In genomic region chr11:65541093-65542010, GRCh38 we compare ENCODE assay signal across 8 cellular contexts. TPM values are rescaled to one million over a fixed set of nuclear protein-coding genes. Genes with fewer than 3 reads are reported as not detected.
DNase-seq lines count a peak whose midpoint lies in the region; ATAC-seq and TF ChIP-seq lines count a peak whose summit lies in the region.

No MANE protein-coding gene starts in this region.

- H3K27ac Mint-ChIP-seq in IgD-negative memory B cell (peak overlapping the region; percentile 85 to 96 (median 93)), naive B cell (peak overlapping the region; percentile 91 to 99 (median 96))
- H3K27ac Mint-ChIP-seq in central memory CD8-positive, alpha-beta T cell (ENCODE audit: low read depth): peak overlapping the region; percentile 0

- H3K27me3 ChIP-seq in SJCRH30: no peaks in the 10 kb centered on the region

- no peaks in the 10 kb centered on the region for H3K27me3 Mint-ChIP-seq in IgD-negative memory B cell
- H3K27me3 Mint-ChIP-seq in central memory CD8-positive, alpha-beta T cell: no peaks in the 10 kb centered on the region
- H3K27me3 Mint-ChIP-seq in naive B cell: no peaks in the 10 kb centered on the region

- no peaks in the 10 kb centered on the region for H3K9me3 ChIP-seq in SJCRH30 (replicated peaks)

- peak overlapping the region; percentile 60 for H3K4me3 ChIP-seq in AG10803 (ENCODE audit: low read length)
- H3K4me3 ChIP-seq in SJCRH30: no peak overlapping the region

- no peak overlapping the region for H3K27ac ChIP-seq in SJCRH30

- ATAC-seq in central memory CD8-positive, alpha-beta T cell (replicated peaks; ENCODE audit: extremely low read depth, poor library complexity, severe bottlenecking): no peak
- no peak for ATAC-seq in naive B cell (ENCODE audit: low read depth in 2 of 2)

- DNase-seq in AG10803 (ENCODE audit: low read depth): no peak
- no peak for DNase-seq in central memory CD8-positive, alpha-beta T cell (ENCODE audit: low spot score in 2 of 2)
- DNase-seq in naive B cell: no peak
- no peak for DNase-seq in effector CD8-positive, alpha-beta T cell (lab: John Stamatoyannopoulos, UW)
- no peak for DNase-seq in mucosa of gallbladder (ENCODE audit: low spot score)
- no peak for DNase-seq in NCI-H1694 treated with DMSO at 0.1 percent for 48 hours (lab: John Stamatoyannopoulos, UW)
- no peak for DNase-seq in SJCRH30

- H3K36me3 ChIP-seq in SJCRH30: peaks cover 11% of the 10 kb centered on the region

- H3K4me3 Mint-ChIP-seq in IgD-negative memory B cell: peak overlapping the region; percentile 88 to 95 (median 93)
- peak overlapping the region; percentile 75 for H3K4me3 Mint-ChIP-seq in central memory CD8-positive, alpha-beta T cell
- H3K4me3 Mint-ChIP-seq in naive B cell: peak overlapping the region; percentile 79 to 95 (median 90)

- TF ChIP-seq CTCF in AG10803 (conservative IDR thresholded peaks at IDR 0.05; ENCODE audit: low read length): no peak

- peaks cover 14% of the 10 kb centered on the region for H3K4me1 ChIP-seq in SJCRH30

- H3K4me1 Mint-ChIP-seq in IgD-negative memory B cell (peaks cover 14 to 21% (median 17%) of the 10 kb centered on the region in 3 donors), naive B cell (peaks cover 42 to 54% (median 52%) of the 10 kb centered on the region in 3 donors)
- peaks cover 33% of the 10 kb centered on the region for H3K4me1 Mint-ChIP-seq in central memory CD8-positive, alpha-beta T cell

- no peaks in the 10 kb centered on the region for H3K9me3 Mint-ChIP-seq in IgD-negative memory B cell
- H3K9me3 Mint-ChIP-seq in central memory CD8-positive, alpha-beta T cell: no peaks in the 10 kb centered on the region
- no peaks in the 10 kb centered on the region for H3K9me3 Mint-ChIP-seq in naive B cell

- no peaks in the 10 kb centered on the region for H3K36me3 Mint-ChIP-seq in IgD-negative memory B cell
- H3K36me3 Mint-ChIP-seq in central memory CD8-positive, alpha-beta T cell (ENCODE audit: insufficient read depth): peaks cover 6% of the 10 kb centered on the region
- no peaks in the 10 kb centered on the region for H3K36me3 Mint-ChIP-seq in naive B cell

RNA-seq across cellular contexts. Expression of gene SCYL1, which starts 16.5 kb away (rescaled TPM):
- polyA plus RNA-seq in IgD-negative memory B cell: 34.0 TPM
- 10 to 100 TPM; 21.8 to 40.0 (median 27.2) TPM for polyA plus RNA-seq in naive B cell (ENCODE audit: low read depth in 6 of 6)
- 90.1 TPM for total RNA-seq in mucosa of gallbladder
- 39.1 and 41.8 TPM in 2 replicates for total RNA-seq in SJCRH30 (2014; rRNA removed; shearing (Covaris generic))

RNA-seq across cellular contexts. Expression of gene LTBP3, which starts 16.8 kb away (rescaled TPM):
- polyA plus RNA-seq in IgD-negative memory B cell (37.4 TPM), naive B cell (ENCODE audit: low read depth in 6 of 6) (10 to 100 TPM; 12.5 to 40.5 (median 23.0) TPM)
- 257 TPM for total RNA-seq in mucosa of gallbladder
- 13.2 and 17.2 TPM in 2 replicates for total RNA-seq in SJCRH30 (2014; rRNA removed; shearing (Covaris generic))

RNA-seq across cellular contexts. Expression of gene ZNRD2, which starts 28.9 kb away (rescaled TPM):
- 86.4 TPM for polyA plus RNA-seq in IgD-negative memory B cell
- 10 to 100 TPM; 56.9 to 74.5 (median 69.8) TPM for polyA plus RNA-seq in naive B cell (ENCODE audit: low read depth in 6 of 6)
- total RNA-seq in mucosa of gallbladder: 30.0 TPM
- total RNA-seq in SJCRH30 (2014; rRNA removed; shearing (Covaris generic)): 30.6 and 32.6 TPM in 2 replicates

RNA-seq across cellular contexts. Expression of gene FAM89B, which starts 31.0 kb away (rescaled TPM):
- 49.0 TPM for polyA plus RNA-seq in IgD-negative memory B cell
- 10 to 100 TPM; 44.3 to 82.6 (median 61.8) TPM for polyA plus RNA-seq in naive B cell (ENCODE audit: low read depth in 6 of 6)
- 68.2 TPM for total RNA-seq in mucosa of gallbladder
- total RNA-seq in SJCRH30 (2014; rRNA removed; shearing (Covaris generic)): 18.3 and 21.5 TPM in 2 replicates

RNA-seq across cellular contexts. Expression of gene EHBP1L1, which starts 34.5 kb away (rescaled TPM):
- 16.1 TPM for polyA plus RNA-seq in IgD-negative memory B cell
- polyA plus RNA-seq in naive B cell (ENCODE audit: low read depth in 6 of 6): 10 to 100 TPM in 4 of 6 donors, 1 to 10 TPM in 2; 5.5 to 18.3 (median 11.6) TPM
- total RNA-seq in mucosa of gallbladder: 128 TPM
- 16.8 and 18.5 TPM in 2 replicates for total RNA-seq in SJCRH30 (2014; rRNA removed; shearing (Covaris generic))

Comparison
In these comparisons a context has a peak if more than half of its experiments do, and no peak if none do; other contexts are left out.
1. H3K27ac Mint-ChIP-seq: peak in every context shown above with its lines; median percentile 96 in naive B cell; 93 in IgD-negative memory B cell; 0 in central memory CD8-positive, alpha-beta T cell.
2. RNA of gene LTBP3, which starts 16.8 kb away (total RNA-seq): 257 TPM in mucosa of gallbladder (single experiment); 13.2 to 17.2 TPM in SJCRH30; every median in the first group is over 10 times any median in the second.
3. Peak in every context shown above with its lines, with median percentiles within 50 percentile points of each other: H3K4me3 Mint-ChIP-seq.